In genomic region chr5:54066433-54066832, GRCh38 we compare ENCODE assay signal across 22 cellular contexts.
DNase-seq lines count a peak whose midpoint lies in the region; ATAC-seq, FAIRE-seq and TF ChIP-seq lines count a peak whose summit lies in the region.
"Had no signal": no experiment of that assay in that cellular context is flagged by ENCODE, and none has a peak within 500 bp of the region (broad histone marks: within the 10 kb centered on the region; RNA-seq: fewer than 3 reads in every experiment).

No MANE protein-coding gene starts in this region.

- no peaks in the 10 kb centered on the region for H3K27me3 ChIP-seq in trophoblast cell (ENCODE audit: insufficient read depth, low read length)
- H3K27me3 ChIP-seq in CD8-positive, alpha-beta T cell (ENCODE audit: insufficient read depth, low read length): no peaks in the 10 kb centered on the region
- H3K27me3 ChIP-seq: BLaER1, MG63 had no signal

- H3K36me3 ChIP-seq in trophoblast cell (ENCODE audit: control insufficient read depth in 1 of 2, insufficient read depth in 2 of 2, low read length in 2 of 2): no peaks in the 10 kb centered on the region
- H3K36me3 ChIP-seq in CD8-positive, alpha-beta T cell (ENCODE audit: insufficient read depth, low read length): peaks cover 2% of the 10 kb centered on the region
- H3K36me3 ChIP-seq: MG63 had no signal

- H3K9me3 ChIP-seq in A549: no peaks in the 10 kb centered on the region
- H3K9me3 ChIP-seq in trophoblast cell (ENCODE audit: insufficient read depth, low read depth, low read length): peaks cover 1% of the 10 kb centered on the region
- H3K9me3 ChIP-seq in CD8-positive, alpha-beta T cell (ENCODE audit: low read length): no peaks in the 10 kb centered on the region
- H3K9me3 ChIP-seq: Caco-2 had no signal

- no peak overlapping the region for H2AK5ac ChIP-seq in trophoblast cell (ENCODE audit: low read length)

- POLR2A ChIA-PET in A549 (lab: Yijun Ruan, JAX): no interaction called here
- POLR2A ChIA-PET in WTC11 (lab: Charles Lee): no interaction called here
- POLR2A ChIA-PET in CD8-positive, alpha-beta T cell (lab: Charles Lee): no interaction called here

- FAIRE-seq in A549 (lab: Jason Lieb, UNC): no peak
- FAIRE-seq in D721Med (lab: Jason Lieb, UNC): no peak
- FAIRE-seq: GM12891 had no signal

- 68% methylated on average over 2 of the region's 2 CpGs for WGBS in A549 (ENCODE audit: missing lambda C conversion rate)
- no CpG with 5 or more reads among the region's 2 CpGs for WGBS in trophoblast cell (ENCODE audit: extremely low coverage, insufficient coverage, insufficient read length)

- no peak overlapping the region for H3K27ac Mint-ChIP-seq in WTC11
- no peak overlapping the region for H3K27ac Mint-ChIP-seq in CD8-positive, alpha-beta T cell
- H3K27ac Mint-ChIP-seq: CD4-positive, alpha-beta T cell had no signal

- peaks cover 36% of the 10 kb centered on the region for H3K4me1 Mint-ChIP-seq in WTC11
- H3K4me1 Mint-ChIP-seq in CD8-positive, alpha-beta T cell (ENCODE audit: low read depth): no peaks in the 10 kb centered on the region

- no peaks in the 10 kb centered on the region for H3K9me3 Mint-ChIP-seq in WTC11
- H3K9me3 Mint-ChIP-seq in CD8-positive, alpha-beta T cell: no peaks in the 10 kb centered on the region
- H3K9me3 Mint-ChIP-seq: CD4-positive, alpha-beta T cell had no signal

- H3K4me3 ChIP-seq in A549 (no peak overlapping the region), trophoblast cell (ENCODE audit: low read depth, low read length) (no peak overlapping the region)
- no peak overlapping the region for H3K4me3 ChIP-seq in CD8-positive, alpha-beta T cell (ENCODE audit: low read depth, low read length)
- H3K4me3 ChIP-seq: BLaER1, GM23248, MG63 had no signal

- H3K23ac ChIP-seq in trophoblast cell (ENCODE audit: low read length): no peak overlapping the region

- H3K18ac ChIP-seq in trophoblast cell (ENCODE audit: low read length): no peak overlapping the region

- no peak overlapping the region for H2AFZ ChIP-seq in trophoblast cell (ENCODE audit: insufficient read depth, low read length, poor library complexity)

- H3K4me2 ChIP-seq in A549: no peak overlapping the region
- no peak overlapping the region for H3K4me2 ChIP-seq in trophoblast cell (ENCODE audit: low read length)
- H3K4me2 ChIP-seq: BLaER1 had no signal

- H3K4me3 Mint-ChIP-seq in WTC11: no peak overlapping the region
- H3K4me3 Mint-ChIP-seq in CD8-positive, alpha-beta T cell: no peak overlapping the region
- H3K4me3 Mint-ChIP-seq: CD4-positive, alpha-beta T cell had no signal

- TF ChIP-seq RAD21 in A549 (conservative IDR thresholded peaks at IDR 0.05 in 1 of 2, IDR thresholded peaks at IDR 0.05 in 1 of 2): peak; percentile 53 to 60; a peak in 4 of 5 replicates

- H3K9ac ChIP-seq in trophoblast cell (ENCODE audit: low read length): no peak overlapping the region
- H3K9ac ChIP-seq: BLaER1, GM23248 had no signal

- peak in 1 of 2 experiments; percentile 29 for DNase-seq in A549 (ENCODE audit: low read depth in 1 of 2, low spot score in 1 of 2)
- DNase-seq in D721Med (ENCODE audit: insufficient read length, low spot score): no peak
- no peak for DNase-seq in WTC11 (ENCODE audit: low spot score)
- DNase-seq in left lobe of liver (ENCODE audit: low spot score): no peak
- no peak for DNase-seq in trophoblast cell
- no peak for DNase-seq in head of caudate nucleus
- DNase-seq in CD8-positive, alpha-beta T cell: no peak
- DNase-seq: ACHN; Caco-2; CD4-positive, alpha-beta T cell; DND-41; Kasumi-1; MG63; NCI-H1417 treated with DMSO at 0.1 percent for 48 hours; NCI-H1930; NCI-H510A; NCI-H748 treated with DMSO at 0.1 percent for 48 hours; SHP77 had no signal

- no peak for TF ChIP-seq EP300 in A549 (IDR thresholded peaks at IDR 0.05)

- ATAC-seq in A549 (0 out of 6 replicates have a peak, but pooled peaks of 1 of the 2 experiments have one; percentile 42), WTC11 (peak; percentile 64), left lobe of liver (peak; percentile 79), HG03097 (IDR thresholded peaks at IDR 0.05; ENCODE audit: low FRiP score, unreplicated experiment) (no peak)
- no peak for ATAC-seq in CD8-positive, alpha-beta T cell

- no peak overlapping the region for H2BK5ac ChIP-seq in trophoblast cell (ENCODE audit: low read depth, low read length, poor library complexity)

- TF ChIP-seq POLR2A in A549 (IDR thresholded peaks at IDR 0.05; ENCODE audit: low read length): no peak

- no peak overlapping the region for H4K12ac ChIP-seq in trophoblast cell (ENCODE audit: low read depth, low read length)

- intact Hi-C loops in head of caudate nucleus (cut with DNase I): no loop called here
- intact Hi-C loops in CD8-positive, alpha-beta T cell (cut with DNase I, micrococcal nuclease): no loop called here

- no peak overlapping the region for H2BK120ac ChIP-seq in trophoblast cell (ENCODE audit: insufficient read depth, low read length, poor library complexity)

- H3K4ac ChIP-seq in trophoblast cell (ENCODE audit: low read depth, low read length): no peak overlapping the region

- H3K27ac ChIP-seq in A549 (no peak overlapping the region), trophoblast cell (ENCODE audit: low read depth, low read length) (no peak overlapping the region)
- no peak overlapping the region for H3K27ac ChIP-seq in CD8-positive, alpha-beta T cell (ENCODE audit: low read depth, low read length)
- H3K27ac ChIP-seq: BLaER1, GM23248 had no signal

- CTCF ChIA-PET in A549 (lab: Yijun Ruan, JAX): interaction anchor here (2.0 kb wide), 1 partner anchor 8 kb away, joined by 5 read pairs; no protein-coding TSS in a partner anchor
- CTCF ChIA-PET in WTC11 (lab: Charles Lee): no interaction called here
- CTCF ChIA-PET in CD8-positive, alpha-beta T cell (lab: Charles Lee): no interaction called here

- H3K36me3 Mint-ChIP-seq in WTC11: no peaks in the 10 kb centered on the region; the same call in 1 of the 2 replicates
- peaks cover 24% of the 10 kb centered on the region for H3K36me3 Mint-ChIP-seq in CD8-positive, alpha-beta T cell

- H4K8ac ChIP-seq in trophoblast cell (ENCODE audit: low read depth, low read length): no peak overlapping the region

- H2BK12ac ChIP-seq in trophoblast cell (ENCODE audit: low read length): no peak overlapping the region

- H3K79me1 ChIP-seq in trophoblast cell (ENCODE audit: low read length): no peaks in the 10 kb centered on the region

- no peak overlapping the region for H3K14ac ChIP-seq in trophoblast cell (ENCODE audit: low read length)

- TF ChIP-seq CTCF in A549 (IDR thresholded peaks at IDR 0.05) (peak; percentile 40), D721Med (IDR thresholded peaks at IDR 0.05; ENCODE audit: insufficient read depth, missing control alignments) (peak; percentile 4), WTC11 (IDR thresholded peaks at IDR 0.05) (no peak)
- TF ChIP-seq CTCF in CD8-positive, alpha-beta T cell (IDR thresholded peaks at IDR 0.05): no peak

- no peaks in the 10 kb centered on the region for H3K79me2 ChIP-seq in trophoblast cell (ENCODE audit: control insufficient read depth, insufficient read depth, low read length, poor library complexity)

- H3K4me1 ChIP-seq in A549 (peaks cover 27% of the 10 kb centered on the region), trophoblast cell (ENCODE audit: control insufficient read depth in 1 of 2, insufficient read depth in 2 of 2, low read length in 2 of 2) (no peaks in the 10 kb centered on the region)
- H3K4me1 ChIP-seq in CD8-positive, alpha-beta T cell (ENCODE audit: insufficient read depth, low read length): no peaks in the 10 kb centered on the region
- H3K4me1 ChIP-seq: BLaER1, Caco-2 had no signal

- H4K91ac ChIP-seq in trophoblast cell (ENCODE audit: low read depth, low read length): no peak overlapping the region

- H3K27me3 Mint-ChIP-seq in WTC11 (ENCODE audit: low read depth): no peaks in the 10 kb centered on the region
- no peaks in the 10 kb centered on the region for H3K27me3 Mint-ChIP-seq in CD8-positive, alpha-beta T cell (ENCODE audit: low read depth)
- H3K27me3 Mint-ChIP-seq: CD4-positive, alpha-beta T cell had no signal

TF ChIP-seq in A549, 52 proteins besides CTCF, POLR2A, EP300 and RAD21:
- TF ChIP-seq HOXB5 (CRISPR knock-in tag; IDR thresholded peaks at IDR 0.05): no peak
- peak; percentile 46; the same call in 2 of the 3 replicates for TF ChIP-seq SMC3 (IDR thresholded peaks at IDR 0.05)
TF ChIP-seq in A549: peak in this region for 1.

TF ChIP-seq in WTC11, 78 proteins besides CTCF, POLR2A, EP300 and RAD21 (continues in another document):
- TF ChIP-seq FOXJ3 (CRISPR knock-in tag; IDR thresholded peaks at IDR 0.05; ENCODE audit: borderline replicate concordance) (no peak), ZNF532 (CRISPR knock-in tag; IDR thresholded peaks at IDR 0.05; ENCODE audit: borderline replicate concordance) (no peak)

Comparison
In these comparisons a context has a peak if more than half of its experiments do, and no peak if none do; other contexts are left out.
1. ATAC-seq: peak in WTC11 (single experiment) and left lobe of liver (single experiment); none in HG03097 (single experiment) and CD8-positive, alpha-beta T cell (single experiment).
2. CTCF ChIP-seq: peak in A549 (single experiment) and D721Med (single experiment); none in WTC11 (single experiment) and CD8-positive, alpha-beta T cell (single experiment).
3. Of the 8 proteins assayed by ChIP-seq in both WTC11 and A549: peak only in WTC11: none; only in A549: CTCF; in both: none; in neither: 7.